18 cellular contexts compared by ENCODE assay signal in genomic region chr14:33668066-33668465, GRCh38.
"Had no signal": no experiment of that assay in that cellular context is flagged by ENCODE, and none has a peak within 500 bp of the region (broad histone marks: within the 10 kb centered on the region; RNA-seq: fewer than 3 reads in every experiment).

No MANE protein-coding gene starts in this region.

- DNase-seq: activated CD4-positive, alpha-beta T cell treated with anti-CD3 and anti-CD28 coated beads, Interleukin-2, amount 50 U/mL, for 1 hour; activated CD8-positive, alpha-beta memory T cell treated with anti-CD3 and anti-CD28 coated beads for 24 hours; activated naive CD4-positive, alpha-beta T cell; anterior cingulate cortex; kidney; left ventricle myocardium inferior; mesendoderm; natural killer cell; stimulated activated CD4-positive, alpha-beta T cell treated with anti-CD3 and anti-CD28 coated beads, Interleukin-4, amount 100 ng/mL, for 4 hours; stimulated activated CD8-positive, alpha-beta memory T cell treated with anti-CD3 and anti-CD28 coated beads, Interleukin-4, amount 100 ng/mL, for 48 hours; stimulated activated naive CD4-positive, alpha-beta T cell treated with Interleukin-2 at 50 U/mL for 16 hours; T-helper 9 cell; trophoblast cell had no signal

- H3K27ac ChIP-seq: cardiac muscle cell, epithelial cell of prostate, hepatocyte, left ventricle myocardium inferior, skin epidermis, suprapubic skin had no signal

- H3K4me3 ChIP-seq: cardiac muscle cell, hepatocyte, left ventricle myocardium inferior, skin epidermis, suprapubic skin had no signal

- H3K79me2 ChIP-seq: hepatocyte had no signal

- H3K27me3 ChIP-seq: cardiac muscle cell, hepatocyte, suprapubic skin had no signal

- H3K36me3 ChIP-seq: cardiac muscle cell, left ventricle myocardium inferior, suprapubic skin had no signal

- H2AFZ ChIP-seq: hepatocyte had no signal

- H3K4me2 ChIP-seq: hepatocyte had no signal

- ATAC-seq: natural killer cell had no signal

- H3K4me1 ChIP-seq: left ventricle myocardium inferior, suprapubic skin had no signal
